Comparison of ENCODE assay signal across 1 cellular context in genomic region chr2:109929222-109929621, GRCh38. TPM values are rescaled to one million over a fixed set of nuclear protein-coding genes. Genes with fewer than 3 reads are reported as not detected.
"Had no signal": no experiment of that assay in that cellular context is flagged by ENCODE, and none has a peak within 500 bp of the region (broad histone marks: within the 10 kb centered on the region; RNA-seq: fewer than 3 reads in every experiment).

No MANE protein-coding gene starts in this region.

RNA-seq across cellular contexts. Expression of gene LIMS3, which starts 30.7 kb away (rescaled TPM):
- total RNA-seq: renal cortical epithelial cell had no signal
